12 cellular contexts compared by ENCODE assay signal in the genomic region with DNA sequence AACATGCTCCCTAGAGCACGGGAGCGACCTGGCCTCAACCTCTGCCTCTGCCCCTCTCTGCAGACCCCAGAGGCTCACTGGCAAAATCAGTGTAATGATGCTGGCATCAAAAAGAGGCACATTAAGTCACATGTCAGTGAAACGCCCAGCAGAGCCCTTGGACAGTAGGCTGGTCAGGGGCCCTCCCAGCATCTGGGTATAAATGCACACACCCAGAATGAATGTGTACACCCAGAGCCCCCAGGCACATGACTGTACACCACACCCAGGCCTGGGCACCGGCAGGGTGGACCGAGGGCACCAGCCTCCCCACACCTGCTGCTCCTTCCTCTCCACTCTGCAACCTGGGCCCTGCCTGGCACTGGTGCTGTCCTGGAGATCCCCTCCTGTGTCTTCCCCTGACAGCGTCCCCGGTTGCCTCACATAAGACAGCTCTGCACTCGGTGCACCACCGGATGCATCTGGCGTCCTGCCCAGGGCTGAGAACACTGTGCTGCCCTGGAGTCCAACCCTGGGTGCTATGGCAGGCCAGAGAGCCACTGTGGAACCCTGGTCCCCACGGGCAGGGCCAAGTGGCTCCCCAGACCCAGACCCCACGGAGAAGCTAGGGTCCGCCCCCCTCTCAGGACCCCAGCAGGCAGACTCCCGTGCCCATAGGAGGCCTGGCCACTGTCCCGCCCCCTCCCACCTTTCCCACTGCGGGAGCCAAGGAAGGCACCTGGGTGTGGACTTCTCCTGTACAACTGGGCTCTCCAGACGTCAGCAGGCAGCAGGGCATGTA. TPM values are rescaled to one million over a fixed set of nuclear protein-coding genes. Genes with fewer than 3 reads are reported as not detected.
DNase-seq lines count a peak whose midpoint lies in the region; TF ChIP-seq lines count a peak whose summit lies in the region.
"Had no signal": no experiment of that assay in that cellular context is flagged by ENCODE, and none has a peak within 500 bp of the region (broad histone marks: within the 10 kb centered on the region; RNA-seq: fewer than 3 reads in every experiment).

No MANE protein-coding gene starts in this region.

- H3K79me2 ChIP-seq in osteoblast (ENCODE audit: insufficient read depth, low read length), result no peaks in the 10 kb centered on the region

- no peaks in the 10 kb centered on the region for H3K9me3 ChIP-seq in osteoblast (ENCODE audit: low read depth, low read length)
- no peaks in the 10 kb centered on the region for H3K9me3 ChIP-seq in MG63

- TF ChIP-seq CTCF in epithelial cell of proximal tubule (conservative IDR thresholded peaks at IDR 0.05; ENCODE audit: low read depth, low read length) (no peak), osteoblast (IDR thresholded peaks at IDR 0.05; ENCODE audit: extremely low read depth, low read depth, low read length) (no peak)

- no peak overlapping the region for H2AFZ ChIP-seq in osteoblast (ENCODE audit: low read length)
- H2AFZ ChIP-seq: PC-9 had no signal

- no peak overlapping the region for H3K4me3 ChIP-seq in epithelial cell of proximal tubule (ENCODE audit: low read depth, low read length)
- H3K4me3 ChIP-seq in osteoblast (ENCODE audit: insufficient read depth, low read length), result no peak overlapping the region
- no peak overlapping the region for H3K4me3 ChIP-seq in MG63
- H3K4me3 ChIP-seq: PC-9 had no signal

- H3K36me3 ChIP-seq in osteoblast (ENCODE audit: insufficient read depth, low read length) (no peaks in the 10 kb centered on the region), MG63 (no peaks in the 10 kb centered on the region)

- H3K4me2 ChIP-seq in osteoblast (ENCODE audit: insufficient read depth, low read length), result no peak overlapping the region
- H3K4me2 ChIP-seq: PC-9 had no signal

- peaks cover 4% of the 10 kb centered on the region for H3K27me3 ChIP-seq in osteoblast (ENCODE audit: insufficient read depth, low read length)
- no peaks in the 10 kb centered on the region for H3K27me3 ChIP-seq in MG63

- no peaks in the 10 kb centered on the region for H3K4me1 ChIP-seq in osteoblast (ENCODE audit: insufficient read depth, low read length)

- DNase-seq in NCI-H1694 treated with DMSO at 0.1 percent for 48 hours (lab: John Stamatoyannopoulos, UW), result peak; percentile 8
- DNase-seq in NCI-H1694 (lab: John Stamatoyannopoulos, UW), result no peak
- DNase-seq in NCI-H345 treated with DMSO at 0.1 percent for 48 hours (lab: John Stamatoyannopoulos, UW; ENCODE audit: unreplicated experiment), result peak; percentile 21
- peak; percentile 25 for DNase-seq in epithelial cell of proximal tubule (ENCODE audit: low read depth)
- peak; percentile 88 for DNase-seq in osteoblast (ENCODE audit: insufficient read length, low spot score, missing footprints)
- DNase-seq in MG63, result no peak
- DNase-seq in EL, result no peak
- DNase-seq in NCI-H2107 treated with DMSO at 0.1 percent for 48 hours (lab: John Stamatoyannopoulos, UW; ENCODE audit: unreplicated experiment), result no peak
- DNase-seq: 8988T, activated B cell treated with CpG ODN at 0.5 μM for 24 hours, NCI-H1930, PC-9 had no signal

- no peak overlapping the region for H3K27ac ChIP-seq in osteoblast (ENCODE audit: low read depth, low read length)
- H3K27ac ChIP-seq: PC-9 had no signal

- no peaks in the 10 kb centered on the region for H4K20me1 ChIP-seq in osteoblast (ENCODE audit: insufficient read depth, low read length)

RNA-seq across cellular contexts. Expression of gene RASGEF1A, which starts 6.7 kb away (rescaled TPM):
- total RNA-seq in epithelial cell of proximal tubule (1.6 and 2.0 TPM in 2 replicates), osteoblast (1.1 TPM in 1 of 2 replicates, not detected in the other)
- 0.30 TPM in 1 of 2 replicates, not detected in the other for total RNA-seq in MG63 (2014; rRNA removed; shearing (Covaris generic); ENCODE audit: low replicate concordance)

Comparison
In these comparisons a context has a peak if more than half of its experiments do, and no peak if none do; other contexts are left out.
1. DNase-seq: peak in NCI-H1694 treated with DMSO at 0.1 percent for 48 hours (single experiment), NCI-H345 treated with DMSO at 0.1 percent for 48 hours (single experiment), epithelial cell of proximal tubule (single experiment) and osteoblast (single experiment); none in NCI-H1694 (single experiment), MG63 (single experiment), EL (single experiment) and NCI-H2107 treated with DMSO at 0.1 percent for 48 hours (single experiment).